Comparison of ENCODE assay signal across 1 cellular context in the genomic region with DNA sequence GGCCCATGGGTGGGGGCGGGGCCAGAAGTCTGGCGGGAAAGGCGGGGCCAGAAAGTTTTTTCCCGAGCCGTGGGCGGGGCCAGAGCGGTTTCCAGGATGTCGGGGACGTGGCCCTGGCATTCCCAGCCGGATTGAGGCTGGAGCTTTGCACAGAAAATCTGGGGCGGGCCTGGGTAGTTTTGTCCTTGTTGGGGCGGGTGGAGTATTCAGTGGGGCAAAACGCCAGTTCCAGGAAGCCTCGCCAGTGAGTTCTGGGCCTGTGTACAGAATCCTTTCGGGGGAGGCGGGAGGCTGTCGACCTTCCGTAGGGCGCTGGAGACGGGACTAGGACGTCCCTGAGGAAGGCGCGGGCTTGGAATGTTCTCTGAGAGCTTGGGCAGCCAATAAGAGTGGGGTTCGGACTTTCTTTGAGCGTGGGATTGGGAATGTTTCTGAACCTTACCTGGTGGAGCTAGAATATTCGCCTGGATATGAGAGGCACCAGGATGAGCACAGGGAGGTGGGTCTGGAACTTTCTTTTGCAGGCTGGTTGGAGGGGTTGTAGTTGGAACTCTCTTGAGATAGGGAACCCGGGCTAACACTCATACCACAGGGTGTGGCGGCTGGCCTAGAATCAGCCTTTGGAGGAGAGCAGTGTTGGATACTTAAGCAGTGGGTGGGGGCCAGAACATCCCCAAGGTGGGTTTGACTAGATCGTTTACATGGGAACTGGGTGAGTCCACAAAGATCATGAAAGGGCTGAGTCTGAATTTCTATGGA.
TF ChIP-seq lines count a peak whose summit lies in the region.

No MANE protein-coding gene starts in this region.

TF ChIP-seq in H1, 55 proteins besides CTCF, POLR2A, EP300 and RAD21:
- TF ChIP-seq PHF8 (conservative IDR thresholded peaks at IDR 0.05; ENCODE audit: low read depth, low read length), result peak; percentile 52; the same call in 1 of the 2 replicates
- TF ChIP-seq CBX5 (IDR thresholded peaks at IDR 0.05; ENCODE audit: low read depth, low read length), result no peak
- no peak for TF ChIP-seq CHD2 (IDR thresholded peaks at IDR 0.05; ENCODE audit: low read length)
- TF ChIP-seq SIRT6 (IDR thresholded peaks at IDR 0.05; ENCODE audit: low read length), result no peak
- no peak for TF ChIP-seq CREB1 (IDR thresholded peaks at IDR 0.05)
- TF ChIP-seq POLR2AphosphoS5 (IDR thresholded peaks at IDR 0.05; ENCODE audit: low read depth, low read length), result peak; percentile 56
- TF ChIP-seq, protein P1, sequence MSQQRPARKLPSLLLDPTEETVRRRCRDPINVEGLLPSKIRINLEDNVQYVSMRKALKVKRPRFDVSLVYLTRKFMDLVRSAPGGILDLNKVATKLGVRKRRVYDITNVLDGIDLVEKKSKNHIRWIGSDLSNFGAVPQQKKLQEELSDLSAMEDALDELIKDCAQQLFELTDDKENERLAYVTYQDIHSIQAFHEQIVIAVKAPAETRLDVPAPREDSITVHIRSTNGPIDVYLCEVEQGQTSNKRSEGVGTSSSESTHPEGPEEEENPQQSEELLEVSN (IDR thresholded peaks at IDR 0.05), result no peak
- TF ChIP-seq NANOG (IDR thresholded peaks at IDR 0.05; ENCODE audit: insufficient read depth, low read depth, low read length, poor library complexity, severe bottlenecking), result no peak
- no peak for TF ChIP-seq KDM5A (IDR thresholded peaks at IDR 0.05; ENCODE audit: low read length)
- TF ChIP-seq TCF12 (IDR thresholded peaks at IDR 0.05; ENCODE audit: low read depth, low read length), result no peak
- TF ChIP-seq TEAD4 (IDR thresholded peaks at IDR 0.05; ENCODE audit: low read depth, low read length), result no peak; the same call in 1 of the 2 replicates
- TF ChIP-seq TAF7 (optimal IDR thresholded peaks at IDR 0.05; ENCODE audit: borderline replicate concordance, low read depth, low read length), result peak; percentile 69
- TF ChIP-seq, protein P2, sequence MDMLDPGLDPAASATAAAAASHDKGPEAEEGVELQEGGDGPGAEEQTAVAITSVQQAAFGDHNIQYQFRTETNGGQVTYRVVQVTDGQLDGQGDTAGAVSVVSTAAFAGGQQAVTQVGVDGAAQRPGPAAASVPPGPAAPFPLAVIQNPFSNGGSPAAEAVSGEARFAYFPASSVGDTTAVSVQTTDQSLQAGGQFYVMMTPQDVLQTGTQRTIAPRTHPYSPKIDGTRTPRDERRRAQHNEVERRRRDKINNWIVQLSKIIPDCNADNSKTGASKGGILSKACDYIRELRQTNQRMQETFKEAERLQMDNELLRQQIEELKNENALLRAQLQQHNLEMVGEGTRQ (IDR thresholded peaks at IDR 0.05; ENCODE audit: low read length), result no peak
- TF ChIP-seq RXRA (IDR thresholded peaks at IDR 0.05; ENCODE audit: insufficient read depth, low read depth, low read length), result no peak
- no peak for TF ChIP-seq NRF1 (IDR thresholded peaks at IDR 0.05; ENCODE audit: low read depth, low read length)
- TF ChIP-seq SAP30 (IDR thresholded peaks at IDR 0.05; ENCODE audit: insufficient read depth, insufficient replicate concordance, low read length), result peak; percentile 37
- TF ChIP-seq TAF1 (IDR thresholded peaks at IDR 0.05; ENCODE audit: low read depth, low read length), result peak; percentile 74
- TF ChIP-seq SP1 (IDR thresholded peaks at IDR 0.05; ENCODE audit: low read depth, low read length), result 0 out of 2 replicates have a peak, but pooled peaks have one; percentile 3
- no peak for TF ChIP-seq CTBP2 (IDR thresholded peaks at IDR 0.05; ENCODE audit: borderline replicate concordance, insufficient read depth, insufficient read length, low read length)
- TF ChIP-seq, protein P3, sequence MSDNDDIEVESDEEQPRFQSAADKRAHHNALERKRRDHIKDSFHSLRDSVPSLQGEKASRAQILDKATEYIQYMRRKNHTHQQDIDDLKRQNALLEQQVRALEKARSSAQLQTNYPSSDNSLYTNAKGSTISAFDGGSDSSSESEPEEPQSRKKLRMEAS (IDR thresholded peaks at IDR 0.05), result no peak
- TF ChIP-seq, protein P4, sequence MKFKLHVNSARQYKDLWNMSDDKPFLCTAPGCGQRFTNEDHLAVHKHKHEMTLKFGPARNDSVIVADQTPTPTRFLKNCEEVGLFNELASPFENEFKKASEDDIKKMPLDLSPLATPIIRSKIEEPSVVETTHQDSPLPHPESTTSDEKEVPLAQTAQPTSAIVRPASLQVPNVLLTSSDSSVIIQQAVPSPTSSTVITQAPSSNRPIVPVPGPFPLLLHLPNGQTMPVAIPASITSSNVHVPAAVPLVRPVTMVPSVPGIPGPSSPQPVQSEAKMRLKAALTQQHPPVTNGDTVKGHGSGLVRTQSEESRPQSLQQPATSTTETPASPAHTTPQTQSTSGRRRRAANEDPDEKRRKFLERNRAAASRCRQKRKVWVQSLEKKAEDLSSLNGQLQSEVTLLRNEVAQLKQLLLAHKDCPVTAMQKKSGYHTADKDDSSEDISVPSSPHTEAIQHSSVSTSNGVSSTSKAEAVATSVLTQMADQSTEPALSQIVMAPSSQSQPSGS (IDR thresholded peaks at IDR 0.05; ENCODE audit: low read length), result 0 out of 2 replicates have a peak, but pooled peaks have one; percentile 33
- TF ChIP-seq GTF2F1 (IDR thresholded peaks at IDR 0.05; ENCODE audit: borderline replicate concordance, low read depth, low read length), result no peak
- TF ChIP-seq, protein P5, sequence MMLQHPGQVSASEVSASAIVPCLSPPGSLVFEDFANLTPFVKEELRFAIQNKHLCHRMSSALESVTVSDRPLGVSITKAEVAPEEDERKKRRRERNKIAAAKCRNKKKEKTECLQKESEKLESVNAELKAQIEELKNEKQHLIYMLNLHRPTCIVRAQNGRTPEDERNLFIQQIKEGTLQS (IDR thresholded peaks at IDR 0.05; ENCODE audit: insufficient read depth, low read depth, low read length), result no peak
- TF ChIP-seq SP4 (IDR thresholded peaks at IDR 0.05; ENCODE audit: low read length), result peak; percentile 23; the same call in 1 of the 2 replicates
- no peak for TF ChIP-seq CBX8 (IDR thresholded peaks at IDR 0.05; ENCODE audit: borderline replicate concordance, low read depth, low read length)
- TF ChIP-seq CEBPB (IDR thresholded peaks at IDR 0.05; ENCODE audit: low read depth, low read length), result no peak
- no peak for TF ChIP-seq SP2 (IDR thresholded peaks at IDR 0.05; ENCODE audit: low read length)
- no peak for TF ChIP-seq BACH1 (IDR thresholded peaks at IDR 0.05; ENCODE audit: low read length)
- no peak for TF ChIP-seq SRF (IDR thresholded peaks at IDR 0.05; ENCODE audit: low read depth, low read length)
- no peak for TF ChIP-seq SIX5 (IDR thresholded peaks at IDR 0.05; ENCODE audit: low read depth, low read length)
- no peak for TF ChIP-seq HDAC2 (IDR thresholded peaks at IDR 0.05; ENCODE audit: borderline replicate concordance in 1 of 2, low read depth in 2 of 2, low read length in 2 of 2)
- TF ChIP-seq BCL11A (IDR thresholded peaks at IDR 0.05; ENCODE audit: low read depth in 2 of 2, low read length in 2 of 2), result no peak
- no peak for TF ChIP-seq BRCA1 (IDR thresholded peaks at IDR 0.05; ENCODE audit: low read depth, low read length)
- TF ChIP-seq POU5F1 (IDR thresholded peaks at IDR 0.05; ENCODE audit: low read depth, low read length), result no peak
- no peak for TF ChIP-seq ZNF274 (IDR thresholded peaks at IDR 0.05; ENCODE audit: borderline replicate concordance, extremely low read depth, low read length)
- TF ChIP-seq JUN (IDR thresholded peaks at IDR 0.05; ENCODE audit: low read depth, low read length), result no peak
- TF ChIP-seq RFX5 (IDR thresholded peaks at IDR 0.05; ENCODE audit: borderline replicate concordance, low read depth, low read length), result no peak
- TF ChIP-seq TBP (IDR thresholded peaks at IDR 0.05; ENCODE audit: low read depth, low read length), result peak; percentile 59; the same call in 1 of the 2 replicates
- TF ChIP-seq YY1 (IDR thresholded peaks at IDR 0.05; ENCODE audit: low read depth, low read length), result no peak
- TF ChIP-seq EGR1 (IDR thresholded peaks at IDR 0.05; ENCODE audit: borderline replicate concordance, low read depth, low read length), result no peak; the same call in 1 of the 2 replicates
- TF ChIP-seq HDAC6 (IDR thresholded peaks at IDR 0.05; ENCODE audit: low read depth, low read length), result no peak
- no peak for TF ChIP-seq FOSL1 (IDR thresholded peaks at IDR 0.05; ENCODE audit: insufficient read depth, low read depth, low read length)
- no peak for TF ChIP-seq CHD1 (IDR thresholded peaks at IDR 0.05; ENCODE audit: low read depth, low read length)
- TF ChIP-seq, protein P6, sequence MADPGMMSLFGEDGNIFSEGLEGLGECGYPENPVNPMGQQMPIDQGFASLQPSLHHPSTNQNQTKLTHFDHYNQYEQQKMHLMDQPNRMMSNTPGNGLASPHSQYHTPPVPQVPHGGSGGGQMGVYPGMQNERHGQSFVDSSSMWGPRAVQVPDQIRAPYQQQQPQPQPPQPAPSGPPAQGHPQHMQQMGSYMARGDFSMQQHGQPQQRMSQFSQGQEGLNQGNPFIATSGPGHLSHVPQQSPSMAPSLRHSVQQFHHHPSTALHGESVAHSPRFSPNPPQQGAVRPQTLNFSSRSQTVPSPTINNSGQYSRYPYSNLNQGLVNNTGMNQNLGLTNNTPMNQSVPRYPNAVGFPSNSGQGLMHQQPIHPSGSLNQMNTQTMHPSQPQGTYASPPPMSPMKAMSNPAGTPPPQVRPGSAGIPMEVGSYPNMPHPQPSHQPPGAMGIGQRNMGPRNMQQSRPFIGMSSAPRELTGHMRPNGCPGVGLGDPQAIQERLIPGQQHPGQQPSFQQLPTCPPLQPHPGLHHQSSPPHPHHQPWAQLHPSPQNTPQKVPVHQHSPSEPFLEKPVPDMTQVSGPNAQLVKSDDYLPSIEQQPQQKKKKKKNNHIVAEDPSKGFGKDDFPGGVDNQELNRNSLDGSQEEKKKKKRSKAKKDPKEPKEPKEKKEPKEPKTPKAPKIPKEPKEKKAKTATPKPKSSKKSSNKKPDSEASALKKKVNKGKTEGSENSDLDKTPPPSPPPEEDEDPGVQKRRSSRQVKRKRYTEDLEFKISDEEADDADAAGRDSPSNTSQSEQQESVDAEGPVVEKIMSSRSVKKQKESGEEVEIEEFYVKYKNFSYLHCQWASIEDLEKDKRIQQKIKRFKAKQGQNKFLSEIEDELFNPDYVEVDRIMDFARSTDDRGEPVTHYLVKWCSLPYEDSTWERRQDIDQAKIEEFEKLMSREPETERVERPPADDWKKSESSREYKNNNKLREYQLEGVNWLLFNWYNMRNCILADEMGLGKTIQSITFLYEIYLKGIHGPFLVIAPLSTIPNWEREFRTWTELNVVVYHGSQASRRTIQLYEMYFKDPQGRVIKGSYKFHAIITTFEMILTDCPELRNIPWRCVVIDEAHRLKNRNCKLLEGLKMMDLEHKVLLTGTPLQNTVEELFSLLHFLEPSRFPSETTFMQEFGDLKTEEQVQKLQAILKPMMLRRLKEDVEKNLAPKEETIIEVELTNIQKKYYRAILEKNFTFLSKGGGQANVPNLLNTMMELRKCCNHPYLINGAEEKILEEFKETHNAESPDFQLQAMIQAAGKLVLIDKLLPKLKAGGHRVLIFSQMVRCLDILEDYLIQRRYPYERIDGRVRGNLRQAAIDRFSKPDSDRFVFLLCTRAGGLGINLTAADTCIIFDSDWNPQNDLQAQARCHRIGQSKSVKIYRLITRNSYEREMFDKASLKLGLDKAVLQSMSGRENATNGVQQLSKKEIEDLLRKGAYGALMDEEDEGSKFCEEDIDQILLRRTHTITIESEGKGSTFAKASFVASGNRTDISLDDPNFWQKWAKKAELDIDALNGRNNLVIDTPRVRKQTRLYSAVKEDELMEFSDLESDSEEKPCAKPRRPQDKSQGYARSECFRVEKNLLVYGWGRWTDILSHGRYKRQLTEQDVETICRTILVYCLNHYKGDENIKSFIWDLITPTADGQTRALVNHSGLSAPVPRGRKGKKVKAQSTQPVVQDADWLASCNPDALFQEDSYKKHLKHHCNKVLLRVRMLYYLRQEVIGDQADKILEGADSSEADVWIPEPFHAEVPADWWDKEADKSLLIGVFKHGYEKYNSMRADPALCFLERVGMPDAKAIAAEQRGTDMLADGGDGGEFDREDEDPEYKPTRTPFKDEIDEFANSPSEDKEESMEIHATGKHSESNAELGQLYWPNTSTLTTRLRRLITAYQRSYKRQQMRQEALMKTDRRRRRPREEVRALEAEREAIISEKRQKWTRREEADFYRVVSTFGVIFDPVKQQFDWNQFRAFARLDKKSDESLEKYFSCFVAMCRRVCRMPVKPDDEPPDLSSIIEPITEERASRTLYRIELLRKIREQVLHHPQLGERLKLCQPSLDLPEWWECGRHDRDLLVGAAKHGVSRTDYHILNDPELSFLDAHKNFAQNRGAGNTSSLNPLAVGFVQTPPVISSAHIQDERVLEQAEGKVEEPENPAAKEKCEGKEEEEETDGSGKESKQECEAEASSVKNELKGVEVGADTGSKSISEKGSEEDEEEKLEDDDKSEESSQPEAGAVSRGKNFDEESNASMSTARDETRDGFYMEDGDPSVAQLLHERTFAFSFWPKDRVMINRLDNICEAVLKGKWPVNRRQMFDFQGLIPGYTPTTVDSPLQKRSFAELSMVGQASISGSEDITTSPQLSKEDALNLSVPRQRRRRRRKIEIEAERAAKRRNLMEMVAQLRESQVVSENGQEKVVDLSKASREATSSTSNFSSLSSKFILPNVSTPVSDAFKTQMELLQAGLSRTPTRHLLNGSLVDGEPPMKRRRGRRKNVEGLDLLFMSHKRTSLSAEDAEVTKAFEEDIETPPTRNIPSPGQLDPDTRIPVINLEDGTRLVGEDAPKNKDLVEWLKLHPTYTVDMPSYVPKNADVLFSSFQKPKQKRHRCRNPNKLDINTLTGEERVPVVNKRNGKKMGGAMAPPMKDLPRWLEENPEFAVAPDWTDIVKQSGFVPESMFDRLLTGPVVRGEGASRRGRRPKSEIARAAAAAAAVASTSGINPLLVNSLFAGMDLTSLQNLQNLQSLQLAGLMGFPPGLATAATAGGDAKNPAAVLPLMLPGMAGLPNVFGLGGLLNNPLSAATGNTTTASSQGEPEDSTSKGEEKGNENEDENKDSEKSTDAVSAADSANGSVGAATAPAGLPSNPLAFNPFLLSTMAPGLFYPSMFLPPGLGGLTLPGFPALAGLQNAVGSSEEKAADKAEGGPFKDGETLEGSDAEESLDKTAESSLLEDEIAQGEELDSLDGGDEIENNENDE (IDR thresholded peaks at IDR 0.05; ENCODE audit: insufficient replicate concordance, low read length), result no peak
- peak; percentile 67 for TF ChIP-seq ASH2L (IDR thresholded peaks at IDR 0.05; ENCODE audit: low read length)
- TF ChIP-seq KDM1A (IDR thresholded peaks at IDR 0.05; ENCODE audit: borderline replicate concordance, low read length), result no peak
- TF ChIP-seq RBBP5 (IDR thresholded peaks at IDR 0.05; ENCODE audit: borderline replicate concordance, low read depth, low read length), result no peak
- peak in 1 of 2 experiments; percentile 20; a peak in 1 of 4 replicates for TF ChIP-seq SIN3A (conservative IDR thresholded peaks at IDR 0.05 in 1 of 2, IDR thresholded peaks at IDR 0.05 in 1 of 2; ENCODE audit: low read depth in 1 of 2, low read length in 2 of 2)
- TF ChIP-seq RNF2 (IDR thresholded peaks at IDR 0.05; ENCODE audit: borderline replicate concordance, low read depth, low read length, missing control alignments, poor library complexity, severe bottlenecking), result no peak
- no peak for TF ChIP-seq EZH2 (IDR thresholded peaks at IDR 0.05; ENCODE audit: low read depth, low read length, severe bottlenecking)
- TF ChIP-seq KDM4A (IDR thresholded peaks at IDR 0.05; ENCODE audit: low read depth, low read length, severe bottlenecking), result no peak
- no peak for TF ChIP-seq MAFK (IDR thresholded peaks at IDR 0.05; ENCODE audit: low read depth, low read length)
- no peak for TF ChIP-seq JUND (IDR thresholded peaks at IDR 0.05; ENCODE audit: low read length)
- TF ChIP-seq GABPA (IDR thresholded peaks at IDR 0.05; ENCODE audit: borderline replicate concordance, insufficient read depth, low read length), result no peak
- no peak for TF ChIP-seq SUZ12 (IDR thresholded peaks at IDR 0.05; ENCODE audit: low read length)
